9 cellular contexts compared by ENCODE assay signal in genomic region chr17:58531122-58531521, GRCh38. TPM values are rescaled to one million over a fixed set of nuclear protein-coding genes. Genes with fewer than 3 reads are reported as not detected.
DNase-seq lines count a peak whose midpoint lies in the region; ATAC-seq and TF ChIP-seq lines count a peak whose summit lies in the region.
"Had no signal": no experiment of that assay in that cellular context is flagged by ENCODE, and none has a peak within 500 bp of the region (broad histone marks: within the 10 kb centered on the region; RNA-seq: fewer than 3 reads in every experiment).

No MANE protein-coding gene starts in this region.

- H3K4me1 ChIP-seq in GM23338 (ENCODE audit: insufficient read depth) (peaks cover 12% of the 10 kb centered on the region), rectal smooth muscle tissue (ENCODE audit: control insufficient read depth, insufficient read depth, low read length) (no peaks in the 10 kb centered on the region)

- peak; percentile 12 for ATAC-seq in GM23338

- peak overlapping the region; percentile 90 for H3K4me2 ChIP-seq in GM23338

- no peaks in the 10 kb centered on the region; the same call in 2 of the 3 replicates for H3K9me3 Mint-ChIP-seq in GM23338
- peaks cover 4% of the 10 kb centered on the region for H3K9me3 Mint-ChIP-seq in glutamatergic neuron (ENCODE audit: unreplicated experiment)

- H3K4me3 ChIP-seq in GM23338 (peak overlapping the region; percentile 94), WERI-Rb-1 (ENCODE audit: low read depth, low read length) (peak overlapping the region; percentile 82), rectal smooth muscle tissue (ENCODE audit: low read length) (peak overlapping the region; percentile 64)

- H3K36me3 Mint-ChIP-seq in GM23338 (ENCODE audit: low read depth) (no peaks in the 10 kb centered on the region; the same call in 2 of the 3 replicates), glutamatergic neuron (ENCODE audit: unreplicated experiment) (no peaks in the 10 kb centered on the region)

- no peaks in the 10 kb centered on the region for H3F3A ChIP-seq in GM23338 (replicated peaks; ENCODE audit: low read depth)

- peaks cover 58% of the 10 kb centered on the region for H3K4me1 Mint-ChIP-seq in GM23338
- H3K4me1 Mint-ChIP-seq in glutamatergic neuron (ENCODE audit: low read depth, unreplicated experiment), result peaks cover 20% of the 10 kb centered on the region

- H3K27me3 Mint-ChIP-seq in GM23338 (ENCODE audit: insufficient read depth, low read depth, poor library complexity) (peaks cover 22% of the 10 kb centered on the region), glutamatergic neuron (ENCODE audit: unreplicated experiment) (peaks cover 10% of the 10 kb centered on the region)

- H4K20me1 ChIP-seq in GM23338 (replicated peaks; ENCODE audit: insufficient read depth), result no peaks in the 10 kb centered on the region

- H3K9ac ChIP-seq in rectal smooth muscle tissue (ENCODE audit: low read length), result no peak overlapping the region

- H3K4me3 Mint-ChIP-seq in GM23338, result peak overlapping the region; percentile 72
- H3K4me3 Mint-ChIP-seq in glutamatergic neuron (ENCODE audit: unreplicated experiment), result peak overlapping the region; percentile 72

- H3K9me2 ChIP-seq in GM23338 (ENCODE audit: insufficient read depth), result no peaks in the 10 kb centered on the region

- 0 out of 2 replicates have a peak, but pooled peaks cover 9% of the 10 kb centered on the region for H3K27me3 ChIP-seq in GM23338 (ENCODE audit: insufficient read depth)
- no peaks in the 10 kb centered on the region for H3K27me3 ChIP-seq in WERI-Rb-1 (ENCODE audit: insufficient read depth, low read depth, severe bottlenecking)
- no peaks in the 10 kb centered on the region for H3K27me3 ChIP-seq in rectal smooth muscle tissue (ENCODE audit: control insufficient read depth, insufficient read depth, low read length)

- H3K9me3 ChIP-seq in WERI-Rb-1 (ENCODE audit: severe bottlenecking), result no peaks in the 10 kb centered on the region

- no peak overlapping the region for H3K27ac ChIP-seq in GM23338 (ENCODE audit: low read depth)
- H3K27ac ChIP-seq in WERI-Rb-1, result peak overlapping the region; percentile 95
- no peak overlapping the region for H3K27ac ChIP-seq in rectal smooth muscle tissue (ENCODE audit: low read depth, low read length)

- H2AFZ ChIP-seq in GM23338, result peak overlapping the region; percentile 98

- no peaks in the 10 kb centered on the region for H3K79me2 ChIP-seq in GM23338 (replicated peaks; ENCODE audit: insufficient read depth)

- no peak overlapping the region for H3K27ac Mint-ChIP-seq in GM23338
- no peak overlapping the region for H3K27ac Mint-ChIP-seq in glutamatergic neuron (ENCODE audit: unreplicated experiment)

- DNase-seq in GM23338 (ENCODE audit: low spot score), result peak; percentile 54
- DNase-seq in WERI-Rb-1, result peak; percentile 81
- DNase-seq in glutamatergic neuron, result no peak
- no peak for DNase-seq in A172 (ENCODE audit: low spot score)
- no peak for DNase-seq in RKO (ENCODE audit: low spot score)
- no peak for DNase-seq in NCI-H2171 (lab: John Stamatoyannopoulos, UW)
- no peak for DNase-seq in globus pallidus (ENCODE audit: low spot score)

- H3K36me3 ChIP-seq in GM23338 (ENCODE audit: insufficient read depth) (no peaks in the 10 kb centered on the region), WERI-Rb-1 (peaks cover 7% of the 10 kb centered on the region), rectal smooth muscle tissue (ENCODE audit: control insufficient read depth, insufficient read depth, low read length) (no peaks in the 10 kb centered on the region)

- TF ChIP-seq CTCF in GM23338 (conservative IDR thresholded peaks at IDR 0.05; ENCODE audit: low read depth in 2 of 2) (no peak), WERI-Rb-1 (IDR thresholded peaks at IDR 0.05; ENCODE audit: low read depth, low read length) (no peak), glutamatergic neuron (IDR thresholded peaks at IDR 0.05; ENCODE audit: partially characterized antibody, unreplicated experiment) (no peak)

TF ChIP-seq in GM23338, 12 proteins besides CTCF, POLR2A, EP300 and RAD21 (continues in another document):
- TF ChIP-seq EZH2phosphoT487 (IDR thresholded peaks at IDR 0.05; ENCODE audit: unreplicated experiment) (no peak), ETS1 (IDR thresholded peaks at IDR 0.05) (no peak), NANOG (IDR thresholded peaks at IDR 0.05; ENCODE audit: borderline replicate concordance) (no peak), EZH2 (IDR thresholded peaks at IDR 0.05; ENCODE audit: low read depth, unreplicated experiment) (no peak), ZNF462 (CRISPR knock-in tag; IDR thresholded peaks at IDR 0.05) (no peak), ZNF114 (CRISPR knock-in tag; IDR thresholded peaks at IDR 0.05) (no peak), STAT1 (IDR thresholded peaks at IDR 0.05; ENCODE audit: unreplicated experiment) (no peak), ZNF331 (CRISPR knock-in tag; IDR thresholded peaks at IDR 0.05; ENCODE audit: low read depth) (no peak), JUNB (IDR thresholded peaks at IDR 0.05; ENCODE audit: unreplicated experiment) (no peak)

RNA-seq across cellular contexts. Expression of gene MTMR4, which starts 16.7 kb away (rescaled TPM):
- total RNA-seq in GM23338 (2014; rRNA removed; shearing (Covaris generic)), result 40.2 and 42.2 TPM in 2 replicates
- 8.8 and 11.1 TPM in 2 replicates for polyA plus RNA-seq in GM23338 (2016; fragmentation: Nextera tagmentation; extraction: Ambion mirVana)
- total RNA-seq in glutamatergic neuron (ENCODE audit: unreplicated experiment), result 152 TPM
- 46.3 and 49.7 TPM in 2 replicates for total RNA-seq in A172 (2014; rRNA removed; shearing (Covaris generic))

RNA-seq across cellular contexts. Expression of gene HSF5, which starts 42.9 kb away (rescaled TPM):
- 0.23 and 0.24 TPM in 2 replicates for total RNA-seq in GM23338 (2014; rRNA removed; shearing (Covaris generic))
- polyA plus RNA-seq in GM23338 (2016; fragmentation: Nextera tagmentation; extraction: Ambion mirVana), result not detected in 2 replicates
- total RNA-seq in glutamatergic neuron (ENCODE audit: unreplicated experiment), result 0.10 TPM
- not detected in 2 replicates for total RNA-seq in A172 (2014; rRNA removed; shearing (Covaris generic))
- total RNA-seq: K562 had no signal

Comparison
In these comparisons a context has a peak if more than half of its experiments do, and no peak if none do; other contexts are left out.
1. DNase-seq: peak in GM23338 (single experiment) and WERI-Rb-1 (single experiment); none in glutamatergic neuron (single experiment), A172 (single experiment), RKO (single experiment), NCI-H2171 (single experiment) and globus pallidus (single experiment).
2. Peak in every context shown above with its lines, with median percentiles within 50 percentile points of each other: H3K4me3 ChIP-seq.